Comparison of ENCODE assay signal across 9 cellular contexts in genomic region chr4:145216532-145216931, GRCh38. TPM values are rescaled to one million over a fixed set of nuclear protein-coding genes. Genes with fewer than 3 reads are reported as not detected.
DNase-seq lines count a peak whose midpoint lies in the region; ATAC-seq and TF ChIP-seq lines count a peak whose summit lies in the region.
"Had no signal": no experiment of that assay in that cellular context is flagged by ENCODE, and none has a peak within 500 bp of the region (broad histone marks: within the 10 kb centered on the region; RNA-seq: fewer than 3 reads in every experiment).

No MANE protein-coding gene starts in this region.

- H3K9me3 Mint-ChIP-seq in immature natural killer cell: no peaks in the 10 kb centered on the region
- no peaks in the 10 kb centered on the region for H3K9me3 Mint-ChIP-seq in activated naive CD4-positive, alpha-beta T cell treated with anti-CD3 and anti-CD28 coated beads for 36 hours

- no peak overlapping the region for H3K9ac ChIP-seq in OCI-LY1 (ENCODE audit: low read length)

- peaks cover 2 to 6% (median 5%) of the 10 kb centered on the region in 3 donors for H3K27me3 Mint-ChIP-seq in immature natural killer cell (ENCODE audit: low read depth in 3 of 3)
- peaks cover 4% of the 10 kb centered on the region for H3K27me3 Mint-ChIP-seq in activated naive CD4-positive, alpha-beta T cell treated with anti-CD3 and anti-CD28 coated beads for 36 hours (ENCODE audit: low read depth)

- DNase-seq in NOMO-1 treated with DMSO at 0.1 percent for 48 hours (lab: John Stamatoyannopoulos, UW; ENCODE audit: unreplicated experiment) (peak; percentile 3), NOMO-1 (lab: John Stamatoyannopoulos, UW; ENCODE audit: unreplicated experiment in 2 of 2) (no peak), fibroblast of gingiva (ENCODE audit: low read depth) (peak; percentile 37), tibial artery (no peak), immature natural killer cell (no peak)
- no peak for DNase-seq in activated naive CD4-positive, alpha-beta T cell treated with anti-CD3 and anti-CD28 coated beads for 36 hours

- no peak overlapping the region for H3K4me3 Mint-ChIP-seq in immature natural killer cell
- no peak overlapping the region for H3K4me3 Mint-ChIP-seq in activated naive CD4-positive, alpha-beta T cell treated with anti-CD3 and anti-CD28 coated beads for 36 hours

- H3K27me3 ChIP-seq in OCI-LY1 (ENCODE audit: insufficient read depth, low read length) (no peaks in the 10 kb centered on the region), tibial artery (no peaks in the 10 kb centered on the region)

- H3K9me2 ChIP-seq in OCI-LY1 (ENCODE audit: low read depth, low read length): no peaks in the 10 kb centered on the region

- no peak overlapping the region for H3K27ac Mint-ChIP-seq in immature natural killer cell
- H3K27ac Mint-ChIP-seq in activated naive CD4-positive, alpha-beta T cell treated with anti-CD3 and anti-CD28 coated beads for 36 hours: no peak overlapping the region

- H3K27ac ChIP-seq in OCI-LY1 (ENCODE audit: low read depth, low read length, poor library complexity, severe bottlenecking) (no peak overlapping the region), tibial artery (no peak overlapping the region)
- H3K27ac ChIP-seq: epithelial cell of prostate had no signal

- H3K4me2 ChIP-seq in OCI-LY1 (ENCODE audit: low read length): no peak overlapping the region

- H4K20me1 ChIP-seq in OCI-LY1 (ENCODE audit: insufficient read depth, low read length): no peaks in the 10 kb centered on the region

- H3K36me3 Mint-ChIP-seq in immature natural killer cell: no peaks in the 10 kb centered on the region
- no peaks in the 10 kb centered on the region for H3K36me3 Mint-ChIP-seq in activated naive CD4-positive, alpha-beta T cell treated with anti-CD3 and anti-CD28 coated beads for 36 hours (ENCODE audit: low read depth)

- H3K9me3 ChIP-seq in OCI-LY1 (ENCODE audit: low read length): peaks cover 4% of the 10 kb centered on the region; the same call in 1 of the 2 replicates
- H3K9me3 ChIP-seq in tibial artery: no peaks in the 10 kb centered on the region

- CTCF ChIA-PET in activated naive CD4-positive, alpha-beta T cell treated with anti-CD3 and anti-CD28 coated beads for 36 hours (lab: Charles Lee): interaction anchor here (0.9 to 1.9 kb wide), 6 partner anchors 18 to 404 kb away, joined by 4 to 9 read pairs (median 6); no protein-coding TSS in a partner anchor

- no peaks in the 10 kb centered on the region for H3K79me2 ChIP-seq in OCI-LY1 (ENCODE audit: insufficient read depth, low read length)

- TF ChIP-seq CTCF in OCI-LY1 (IDR thresholded peaks at IDR 0.05; ENCODE audit: low read length) (peak; percentile 76), tibial artery (IDR thresholded peaks at IDR 0.05) (peak; percentile 30 to 38)

- no peaks in the 10 kb centered on the region for H3K4me1 Mint-ChIP-seq in immature natural killer cell
- H3K4me1 Mint-ChIP-seq in activated naive CD4-positive, alpha-beta T cell treated with anti-CD3 and anti-CD28 coated beads for 36 hours (ENCODE audit: low read depth): no peaks in the 10 kb centered on the region

- H2AFZ ChIP-seq in OCI-LY1 (ENCODE audit: low read length): no peak overlapping the region

- intact Hi-C loops in tibial artery (cut with DNase I; ENCODE audit: low total_unique reads): no loop called here
- intact Hi-C loops in activated naive CD4-positive, alpha-beta T cell treated with anti-CD3 and anti-CD28 coated beads for 36 hours (cut with micrococcal nuclease): loop anchor here (1.0 to 10.0 kb wide), 3 partner anchors 341 to 1042 kb away; partner anchors contain the start of gene MMAA

- H3K36me3 ChIP-seq in OCI-LY1 (ENCODE audit: insufficient read depth, low read length): no peaks in the 10 kb centered on the region
- H3K36me3 ChIP-seq in tibial artery: no peaks in the 10 kb centered on the region

- peaks cover 27% of the 10 kb centered on the region for H3K4me1 ChIP-seq in OCI-LY1 (ENCODE audit: insufficient read depth, low read length, severe bottlenecking)
- no peaks in the 10 kb centered on the region for H3K4me1 ChIP-seq in tibial artery

- H3K4me3 ChIP-seq in OCI-LY1 (ENCODE audit: low read depth, low read length, poor library complexity, severe bottlenecking) (no peak overlapping the region), tibial artery (no peak overlapping the region)

- no peaks in the 10 kb centered on the region for H3F3A ChIP-seq in OCI-LY1 (ENCODE audit: insufficient read depth, low read length)

- ATAC-seq in GM19397 (IDR thresholded peaks at IDR 0.05; ENCODE audit: unreplicated experiment): no peak

RNA-seq across cellular contexts. Expression of gene OTUD4, which starts 36.1 kb away (rescaled TPM):
- 10 to 100 TPM in 1 of 3 donors, 1 to 10 TPM in 2; 3.0 to 13.0 (median 8.2) TPM for polyA plus RNA-seq in immature natural killer cell
- total RNA-seq in activated naive CD4-positive, alpha-beta T cell treated with anti-CD3 and anti-CD28 coated beads for 36 hours: 10 to 100 TPM; 35.9 to 37.1 TPM

Comparison
In these comparisons a context has a peak if more than half of its experiments do, and no peak if none do; other contexts are left out.
1. DNase-seq: peak in NOMO-1 treated with DMSO at 0.1 percent for 48 hours (single experiment) and fibroblast of gingiva (single experiment); none in NOMO-1 (0 of 2), tibial artery (0 of 2), immature natural killer cell (0 of 3) and activated naive CD4-positive, alpha-beta T cell treated with anti-CD3 and anti-CD28 coated beads for 36 hours (single experiment).